Comparison of ENCODE assay signal across 1 cellular context in genomic region chr7:26177269-26177668, GRCh38. TPM values are rescaled to one million over a fixed set of nuclear protein-coding genes. Genes with fewer than 3 reads are reported as not detected.
"Had no signal": no experiment of that assay in that cellular context is flagged by ENCODE, and none has a peak within 500 bp of the region (broad histone marks: within the 10 kb centered on the region; RNA-seq: fewer than 3 reads in every experiment).

No MANE protein-coding gene starts in this region.

RNA-seq across cellular contexts. Expression of gene NFE2L3, which starts 25.3 kb away (rescaled TPM):
- total RNA-seq: SJCRH30 had no signal
